Comparison of ENCODE assay signal across 1 cellular context in the genomic region with DNA sequence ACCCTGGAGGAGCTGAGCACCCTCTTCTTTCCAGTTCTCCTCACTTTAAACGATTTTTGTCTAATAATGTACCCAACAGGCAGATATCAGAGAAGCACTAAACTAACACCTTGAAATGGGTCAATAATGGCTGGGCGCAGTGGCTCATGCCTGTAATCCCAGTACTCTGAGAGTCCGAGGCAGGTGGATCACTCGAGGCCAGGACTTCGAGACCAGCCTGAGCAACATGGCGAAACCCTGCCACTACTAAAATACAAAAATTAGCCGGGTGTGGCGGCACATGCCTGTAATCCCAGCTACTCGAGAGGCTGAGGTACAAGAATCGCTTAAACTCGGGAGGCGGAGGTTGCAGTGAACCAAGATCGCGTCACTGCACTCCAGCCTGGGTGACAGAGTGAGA.
TF ChIP-seq lines count a peak whose summit lies in the region.

No MANE protein-coding gene starts in this region.

TF ChIP-seq in A549, 52 proteins besides CTCF, POLR2A, EP300 and RAD21 (continued from another document):
- no peak for TF ChIP-seq HMGXB4 (CRISPR knock-in tag; IDR thresholded peaks at IDR 0.05; ENCODE audit: borderline replicate concordance)
- TF ChIP-seq CEBPB (IDR thresholded peaks at IDR 0.05): no peak
- TF ChIP-seq EHMT2 (IDR thresholded peaks at IDR 0.05; ENCODE audit: low read depth): no peak
- TF ChIP-seq TP53 (CRISPR knock-in tag; IDR thresholded peaks at IDR 0.05): no peak
- TF ChIP-seq HOXB13 (CRISPR knock-in tag; IDR thresholded peaks at IDR 0.05; ENCODE audit: low read depth): no peak
- TF ChIP-seq SMC3 (IDR thresholded peaks at IDR 0.05): no peak
- no peak for TF ChIP-seq HOXB5 (CRISPR knock-in tag; IDR thresholded peaks at IDR 0.05)
- no peak for TF ChIP-seq BCL3 (IDR thresholded peaks at IDR 0.05)
TF ChIP-seq in A549: peak in this region for 0.
